Comparison of ENCODE assay signal across 25 cellular contexts in the genomic region with DNA sequence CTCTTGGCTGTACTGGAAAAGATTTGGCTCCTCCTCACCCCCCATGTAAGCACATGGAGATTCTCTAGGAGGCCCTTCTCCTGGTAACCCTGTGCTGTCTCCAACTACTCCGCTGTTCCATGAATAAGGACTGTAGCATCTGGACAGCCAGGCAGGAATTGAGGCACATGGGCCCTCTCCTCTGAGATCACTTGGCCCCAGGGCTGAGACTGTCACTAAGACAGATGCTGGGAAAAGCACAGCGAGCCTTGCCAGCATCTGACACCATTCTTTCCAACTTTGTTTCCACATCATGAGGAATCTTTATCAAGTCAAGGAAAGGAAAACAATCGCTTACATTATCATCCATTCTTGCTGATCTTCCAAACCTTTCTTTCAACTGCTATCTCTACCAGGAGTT.
DNase-seq lines count a peak whose midpoint lies in the region; ATAC-seq and TF ChIP-seq lines count a peak whose summit lies in the region.
"Had no signal": no experiment of that assay in that cellular context is flagged by ENCODE, and none has a peak within 500 bp of the region (broad histone marks: within the 10 kb centered on the region; RNA-seq: fewer than 3 reads in every experiment).

No MANE protein-coding gene starts in this region.

- peak; percentile 3 for DNase-seq in RPMI7951 (ENCODE audit: low read depth)
- DNase-seq in foreskin fibroblast: peak; percentile 23 to 71
- DNase-seq in lower lobe of right lung: no peak
- no peak for DNase-seq in upper lobe of right lung
- no peak for DNase-seq in NCI-H345 treated with DMSO at 0.1 percent for 48 hours (lab: John Stamatoyannopoulos, UW; ENCODE audit: unreplicated experiment)
- no peak for DNase-seq in cerebellum (ENCODE audit: low spot score)
- DNase-seq: activated B cell treated with CpG ODN at 0.5 μM for 24 hours; activated CD4-positive, alpha-beta T cell treated with anti-CD3 and anti-CD28 coated beads, Interleukin-2, amount 10 ng/mL, durations not matched to agents 7 days and 5 days; anterior cingulate cortex; C1 segment of cervical spinal cord; colonic mucosa; effector CD4-positive, alpha-beta T cell; H9; mesenchymal stem cell; MM.1S; NCI-H1436; NCI-H82; pancreas; Peyer's patch; stomach; T1000; transverse colon had no signal

- H3K27me3 ChIP-seq in lower lobe of right lung (ENCODE audit: low read depth) (no peaks in the 10 kb centered on the region), upper lobe of right lung (no peaks in the 10 kb centered on the region)
- H3K27me3 ChIP-seq: colonic mucosa, pancreas, Peyer's patch, SJSA1, stomach, transverse colon had no signal

- H3K27ac ChIP-seq in lower lobe of right lung: no peak overlapping the region
- H3K27ac ChIP-seq in upper lobe of right lung: no peak overlapping the region
- H3K27ac ChIP-seq: colonic mucosa, KMS-11, pancreas, Peyer's patch, SJSA1, stomach, transverse colon had no signal

- peaks cover 3% of the 10 kb centered on the region for H3K9me3 ChIP-seq in lower lobe of right lung
- no peaks in the 10 kb centered on the region for H3K9me3 ChIP-seq in upper lobe of right lung
- H3K9me3 ChIP-seq: colonic mucosa, pancreas, SJSA1 had no signal

- peak; percentile 54 to 62 for ATAC-seq in lower lobe of right lung
- ATAC-seq in upper lobe of right lung: peak; percentile 37
- no peak for ATAC-seq in HG02884 (IDR thresholded peaks at IDR 0.05; ENCODE audit: unreplicated experiment)

- H3K4me1 ChIP-seq in lower lobe of right lung (no peaks in the 10 kb centered on the region), upper lobe of right lung (no peaks in the 10 kb centered on the region)
- H3K4me1 ChIP-seq: colonic mucosa, pancreas, Peyer's patch, SJSA1, transverse colon had no signal

- TF ChIP-seq CTCF in foreskin fibroblast (IDR thresholded peaks at IDR 0.05; ENCODE audit: low read depth, low read length) (no peak), lower lobe of right lung (IDR thresholded peaks at IDR 0.05) (no peak), upper lobe of right lung (IDR thresholded peaks at IDR 0.05) (no peak)

- intact Hi-C loops in lower lobe of right lung (cut with DNase I): no loop called here
- intact Hi-C loops in upper lobe of right lung (cut with DNase I): loop anchor here (10.0 kb wide), 1 partner anchor 55 kb away; no protein-coding TSS in a partner anchor

- H3K36me3 ChIP-seq in lower lobe of right lung (no peaks in the 10 kb centered on the region), upper lobe of right lung (no peaks in the 10 kb centered on the region)
- H3K36me3 ChIP-seq: colonic mucosa, pancreas, Peyer's patch, SJSA1, stomach, transverse colon had no signal

- no peak overlapping the region for H3K4me3 ChIP-seq in foreskin fibroblast (ENCODE audit: low read depth in 1 of 2, low read length in 2 of 2)
- no peak overlapping the region for H3K4me3 ChIP-seq in lower lobe of right lung
- no peak overlapping the region for H3K4me3 ChIP-seq in upper lobe of right lung
- H3K4me3 ChIP-seq: colonic mucosa, pancreas, Peyer's patch, SJSA1, stomach, transverse colon had no signal

Comparison
In these comparisons a context has a peak if more than half of its experiments do, and no peak if none do; other contexts are left out.
1. DNase-seq: peak in RPMI7951 (single experiment) and foreskin fibroblast (2 of 2); none in lower lobe of right lung (single experiment), upper lobe of right lung (single experiment), NCI-H345 treated with DMSO at 0.1 percent for 48 hours (single experiment) and cerebellum (single experiment).